In the genomic region with DNA sequence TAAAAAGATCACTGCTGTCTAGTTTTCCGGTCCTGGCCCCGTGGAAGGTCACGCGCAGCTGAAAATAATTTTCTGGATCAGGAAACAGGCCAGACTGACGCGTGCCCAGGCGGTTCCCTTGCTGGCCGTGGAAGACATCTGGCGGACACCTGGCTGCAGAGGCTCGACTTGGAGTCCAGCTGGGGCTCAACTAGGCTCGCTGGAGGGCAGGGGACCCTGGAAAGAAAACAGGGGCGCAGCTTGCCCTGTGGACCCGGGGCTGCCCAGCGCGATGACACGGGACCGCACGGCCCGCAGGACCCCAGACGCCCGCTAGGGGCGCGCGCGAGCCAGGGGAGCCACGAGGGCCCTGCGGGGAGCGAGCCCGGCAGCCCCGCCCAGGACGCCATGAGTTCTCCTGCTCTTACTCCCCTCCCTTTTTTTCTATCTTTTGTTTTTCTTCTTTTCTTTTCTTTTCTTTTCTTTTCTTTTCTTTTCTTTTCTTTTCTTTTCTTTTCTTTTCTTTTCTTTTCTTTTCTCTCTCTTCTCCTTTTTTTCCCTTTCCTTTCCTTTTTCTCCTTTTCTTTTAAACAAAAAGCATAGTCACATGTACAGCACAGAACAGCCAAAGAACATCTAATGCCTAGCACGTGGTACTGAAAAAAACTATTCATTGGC, we compare ENCODE assay signal across 8 cellular contexts. TPM values are rescaled to one million over a fixed set of nuclear protein-coding genes. Genes with fewer than 3 reads are reported as not detected.
DNase-seq lines count a peak whose midpoint lies in the region; ATAC-seq and TF ChIP-seq lines count a peak whose summit lies in the region.

No MANE protein-coding gene starts in this region.

- H3K4me3 ChIP-seq in liver (ENCODE audit: low read depth in 1 of 3, low read length in 3 of 3) = peak overlapping the region in 1 of 3 donors; percentile 24

- H3K36me3 ChIP-seq in liver (ENCODE audit: control insufficient read depth in 4 of 4, insufficient read depth in 3 of 4, low read depth in 1 of 4, low read length in 3 of 4) = no peaks in the 10 kb centered on the region

- peak; percentile 72 for ATAC-seq in GM19468 (IDR thresholded peaks at IDR 0.05; ENCODE audit: extremely low read depth, unreplicated experiment)
- ATAC-seq in activated CD4-positive, CD25-positive, alpha-beta regulatory T cell treated with anti-CD3 and anti-CD28 coated beads, Interleukin-2, amount 50 U/mL, for 24 hours = peak; percentile 94

- DNase-seq in AG20443 (ENCODE audit: low spot score) = peak; percentile 95
- DNase-seq in LHCN-M2 (ENCODE audit: low read depth) = peak; percentile 18
- DNase-seq in cerebellar cortex (ENCODE audit: low spot score) = peak; percentile 36
- peak; percentile 58 to 79 (median 75) for DNase-seq in stimulated activated CD4-positive, alpha-beta T cell treated with anti-CD3 and anti-CD28 coated beads, TNF-alpha, amount 100 ng/mL, for 24 hours (ENCODE audit: low read depth in 3 of 3)
- DNase-seq in NCI-H1092 (lab: John Stamatoyannopoulos, UW) = no peak

- peak overlapping the region in 1 of 2 donors; percentile 31 for H3K27ac ChIP-seq in liver (ENCODE audit: low read depth in 1 of 2, low read length in 2 of 2)

- peak; percentile 82 for TF ChIP-seq CTCF in liver (IDR thresholded peaks at IDR 0.05; ENCODE audit: low read depth, low read length, missing input control)

- peaks cover 0 to 2% (median 0%) of the 10 kb centered on the region in 4 donors for H3K4me1 ChIP-seq in liver (ENCODE audit: control insufficient read depth in 4 of 4, insufficient read depth in 4 of 4, low read length in 3 of 4)

- H3K9ac ChIP-seq in liver (ENCODE audit: low read depth in 1 of 2, low read length in 2 of 2) = no peak overlapping the region

- H3K9me3 ChIP-seq in liver (ENCODE audit: control insufficient read depth in 4 of 4, low read length in 3 of 4) = no peaks in the 10 kb centered on the region

- H3K27me3 ChIP-seq in liver (ENCODE audit: control insufficient read depth in 4 of 4, insufficient read depth in 4 of 4, low read length in 3 of 4) = no peaks in the 10 kb centered on the region

- peak; percentile 62 to 80 for TF ChIP-seq RAD21 in liver (IDR thresholded peaks at IDR 0.05)

- WGBS in liver = 32% methylated on average over 32 of the region's 32 CpGs

TF ChIP-seq in liver, 16 proteins besides CTCF, POLR2A, EP300 and RAD21:
- peak in 1 of 2 donors; percentile 25 for TF ChIP-seq HNF4A (conservative IDR thresholded peaks at IDR 0.05)
- TF ChIP-seq EGR1 (IDR thresholded peaks at IDR 0.05; ENCODE audit: low read depth in 2 of 2) = no peak
- TF ChIP-seq, protein P1, sequence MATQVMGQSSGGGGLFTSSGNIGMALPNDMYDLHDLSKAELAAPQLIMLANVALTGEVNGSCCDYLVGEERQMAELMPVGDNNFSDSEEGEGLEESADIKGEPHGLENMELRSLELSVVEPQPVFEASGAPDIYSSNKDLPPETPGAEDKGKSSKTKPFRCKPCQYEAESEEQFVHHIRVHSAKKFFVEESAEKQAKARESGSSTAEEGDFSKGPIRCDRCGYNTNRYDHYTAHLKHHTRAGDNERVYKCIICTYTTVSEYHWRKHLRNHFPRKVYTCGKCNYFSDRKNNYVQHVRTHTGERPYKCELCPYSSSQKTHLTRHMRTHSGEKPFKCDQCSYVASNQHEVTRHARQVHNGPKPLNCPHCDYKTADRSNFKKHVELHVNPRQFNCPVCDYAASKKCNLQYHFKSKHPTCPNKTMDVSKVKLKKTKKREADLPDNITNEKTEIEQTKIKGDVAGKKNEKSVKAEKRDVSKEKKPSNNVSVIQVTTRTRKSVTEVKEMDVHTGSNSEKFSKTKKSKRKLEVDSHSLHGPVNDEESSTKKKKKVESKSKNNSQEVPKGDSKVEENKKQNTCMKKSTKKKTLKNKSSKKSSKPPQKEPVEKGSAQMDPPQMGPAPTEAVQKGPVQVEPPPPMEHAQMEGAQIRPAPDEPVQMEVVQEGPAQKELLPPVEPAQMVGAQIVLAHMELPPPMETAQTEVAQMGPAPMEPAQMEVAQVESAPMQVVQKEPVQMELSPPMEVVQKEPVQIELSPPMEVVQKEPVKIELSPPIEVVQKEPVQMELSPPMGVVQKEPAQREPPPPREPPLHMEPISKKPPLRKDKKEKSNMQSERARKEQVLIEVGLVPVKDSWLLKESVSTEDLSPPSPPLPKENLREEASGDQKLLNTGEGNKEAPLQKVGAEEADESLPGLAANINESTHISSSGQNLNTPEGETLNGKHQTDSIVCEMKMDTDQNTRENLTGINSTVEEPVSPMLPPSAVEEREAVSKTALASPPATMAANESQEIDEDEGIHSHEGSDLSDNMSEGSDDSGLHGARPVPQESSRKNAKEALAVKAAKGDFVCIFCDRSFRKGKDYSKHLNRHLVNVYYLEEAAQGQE (IDR thresholded peaks at IDR 0.05) = no peak

RNA-seq across cellular contexts. Expression of a gene that starts 43.2 kb away (rescaled TPM):
- 56.8 and 62.2 TPM in 2 replicates for total RNA-seq in LHCN-M2 (2014; rRNA removed)
- 69.2 TPM for polyA plus RNA-seq in LHCN-M2 (2012)
- total RNA-seq in liver = 10 to 100 TPM; 30.5 to 31.6 TPM
- 10 to 100 TPM; 32.6 to 55.3 TPM for polyA plus RNA-seq in liver
